In genomic region chr9:114178076-114178475, GRCh38 we compare ENCODE assay signal across 1 cellular context.
TF ChIP-seq lines count a peak whose summit lies in the region.

No MANE protein-coding gene starts in this region.

TF ChIP-seq in WTC11, 78 proteins besides CTCF, POLR2A, EP300 and RAD21 (continued from another document):
- TF ChIP-seq ZNF512 (CRISPR knock-in tag; IDR thresholded peaks at IDR 0.05; ENCODE audit: borderline replicate concordance) (no peak), GTF2I (CRISPR knock-in tag; conservative IDR thresholded peaks at IDR 0.05) (no peak), ERG (CRISPR knock-in tag; IDR thresholded peaks at IDR 0.05) (no peak), NFATC4 (CRISPR knock-in tag; IDR thresholded peaks at IDR 0.05) (no peak), FOXP4 (CRISPR knock-in tag; IDR thresholded peaks at IDR 0.05) (no peak), NFE2L1 (CRISPR knock-in tag; IDR thresholded peaks at IDR 0.05) (no peak), ESRRA (CRISPR knock-in tag; IDR thresholded peaks at IDR 0.05; ENCODE audit: borderline replicate concordance) (no peak), CREM (CRISPR knock-in tag; IDR thresholded peaks at IDR 0.05) (no peak)
